Comparison of ENCODE assay signal across 11 cellular contexts in the genomic region with DNA sequence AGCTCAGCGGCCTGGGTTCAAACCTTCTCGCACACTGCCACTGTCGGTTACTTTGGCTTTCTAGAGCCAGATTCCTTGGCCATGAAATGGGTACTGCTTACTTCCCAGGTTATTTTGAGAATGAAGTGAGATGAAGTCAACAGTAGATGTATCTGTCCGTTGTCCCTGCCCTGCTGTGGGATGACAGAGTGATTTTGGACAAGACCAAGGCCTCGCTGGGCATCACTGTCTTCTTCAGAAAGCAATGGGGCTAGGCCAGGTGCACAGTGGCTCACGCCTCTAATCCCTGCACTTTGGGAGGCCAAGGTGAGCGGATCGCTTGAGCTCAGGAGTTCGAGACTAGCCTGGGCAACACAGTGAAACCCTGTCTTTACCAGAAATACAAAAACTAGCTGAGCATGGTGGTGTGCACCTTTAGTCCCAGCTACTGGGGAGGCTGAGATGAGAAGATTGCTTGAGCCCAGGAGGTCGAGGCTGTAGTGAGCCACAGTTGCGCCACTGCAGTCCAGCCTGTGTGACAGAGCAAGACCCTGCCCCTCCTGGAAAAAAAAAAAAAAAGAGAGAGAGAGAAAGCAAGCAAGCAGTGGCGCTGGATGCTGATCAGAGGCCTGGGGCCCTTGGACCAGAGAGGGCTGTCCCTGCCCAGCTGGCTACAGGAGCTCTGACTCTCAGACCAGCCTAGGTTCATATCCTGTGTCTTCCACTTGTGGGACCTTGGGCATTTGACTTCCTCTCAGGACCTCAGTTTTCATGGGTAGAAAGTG. TPM values are rescaled to one million over a fixed set of nuclear protein-coding genes. Genes with fewer than 3 reads are reported as not detected.
DNase-seq lines count a peak whose midpoint lies in the region; ATAC-seq and TF ChIP-seq lines count a peak whose summit lies in the region.
"Had no signal": no experiment of that assay in that cellular context is flagged by ENCODE, and none has a peak within 500 bp of the region (broad histone marks: within the 10 kb centered on the region; RNA-seq: fewer than 3 reads in every experiment).

No MANE protein-coding gene starts in this region.

- H2BK5ac ChIP-seq in mesendoderm (ENCODE audit: low read length), result peak overlapping the region; percentile 98

- H3K27ac ChIP-seq in GM23338 (ENCODE audit: low read depth) (peak overlapping the region; percentile 19; the same call in 1 of the 2 replicates), coronary artery (peak overlapping the region; percentile 42 to 83), mesendoderm (ENCODE audit: low read depth, low read length) (peak overlapping the region; percentile 36), substantia nigra (ENCODE audit: low read depth, low read length, poor library complexity, severe bottlenecking) (peak overlapping the region; percentile 49)

- H3K18ac ChIP-seq in mesendoderm (ENCODE audit: low read length), result peak overlapping the region; percentile 24

- H2BK15ac ChIP-seq in mesendoderm (replicated peaks; ENCODE audit: low read depth), result no peak overlapping the region

- peaks cover 44% of the 10 kb centered on the region for H3K79me1 ChIP-seq in mesendoderm (ENCODE audit: low read length)

- H4K20me1 ChIP-seq in GM23338 (replicated peaks; ENCODE audit: insufficient read depth), result peaks cover 7% of the 10 kb centered on the region

- peak overlapping the region; percentile 31 for H2BK120ac ChIP-seq in mesendoderm (ENCODE audit: low read depth, low read length)

- no peak for ATAC-seq in GM23338
- ATAC-seq in HG03520 (IDR thresholded peaks at IDR 0.05; ENCODE audit: unreplicated experiment), result no peak

- no peaks in the 10 kb centered on the region for H3K9me3 Mint-ChIP-seq in GM23338

- peak overlapping the region; percentile 65 for H3K9ac ChIP-seq in mesendoderm (ENCODE audit: low read length)

- H3K36me3 ChIP-seq in GM23338 (ENCODE audit: insufficient read depth) (no peaks in the 10 kb centered on the region), mesendoderm (ENCODE audit: control insufficient read depth, insufficient read depth, low read length) (no peaks in the 10 kb centered on the region)

- no peaks in the 10 kb centered on the region for H3F3A ChIP-seq in GM23338 (replicated peaks; ENCODE audit: low read depth)

- H2AFZ ChIP-seq in GM23338, result no peak overlapping the region

- no peak for DNase-seq in GM23338 (ENCODE audit: low spot score)
- DNase-seq in coronary artery (ENCODE audit: low spot score), result no peak
- no peak for DNase-seq in mesendoderm
- no peak for DNase-seq in substantia nigra (lab: John Stamatoyannopoulos, UW)
- no peak for DNase-seq in SW480 (ENCODE audit: low spot score)
- DNase-seq in T-helper 9 cell, result no peak
- no peak for DNase-seq in epidermal melanocyte (ENCODE audit: insufficient read length, low spot score)
- DNase-seq: activated effector memory CD4-positive, alpha-beta T cell treated with Interleukin-2 at 50 U/mL for 16 hours; COR-L47; NCI-H524 had no signal

- H3K4me2 ChIP-seq in GM23338, result no peak overlapping the region
- no peak overlapping the region for H3K4me2 ChIP-seq in mesendoderm (ENCODE audit: low read length)

- peak overlapping the region; percentile 51 for H2AK5ac ChIP-seq in mesendoderm (ENCODE audit: low read length)

- H3K9me2 ChIP-seq in GM23338 (ENCODE audit: insufficient read depth), result no peaks in the 10 kb centered on the region

- peaks cover 22% of the 10 kb centered on the region for H3K27me3 Mint-ChIP-seq in GM23338 (ENCODE audit: insufficient read depth, low read depth, poor library complexity)

- H3K23ac ChIP-seq in mesendoderm (ENCODE audit: low read length), result peak overlapping the region; percentile 26

- H4K8ac ChIP-seq in mesendoderm (ENCODE audit: low read depth, low read length), result no peak overlapping the region

- H4K5ac ChIP-seq in mesendoderm (ENCODE audit: low read length), result peak overlapping the region; percentile 71

- H3K56ac ChIP-seq in mesendoderm (ENCODE audit: low read length), result peak overlapping the region; percentile 43

- H3K4me1 ChIP-seq in GM23338 (ENCODE audit: insufficient read depth), result peaks cover 7% of the 10 kb centered on the region; the same call in 1 of the 2 replicates
- H3K4me1 ChIP-seq in mesendoderm (ENCODE audit: control insufficient read depth, low read depth, low read length), result peaks cover 25% of the 10 kb centered on the region

- H3K4me3 ChIP-seq in GM23338 (no peak overlapping the region), coronary artery (peak overlapping the region; percentile 47), mesendoderm (ENCODE audit: low read length) (no peak overlapping the region)

- peak overlapping the region; percentile 90 for H3K4ac ChIP-seq in mesendoderm (ENCODE audit: low read depth, low read length)

- H3K79me2 ChIP-seq in GM23338 (replicated peaks; ENCODE audit: insufficient read depth), result peaks cover 94% of the 10 kb centered on the region
- H3K79me2 ChIP-seq in mesendoderm (ENCODE audit: control insufficient read depth, insufficient read depth, low read length), result peaks cover 86% of the 10 kb centered on the region

- WGBS in mesendoderm (ENCODE audit: extremely low coverage, insufficient coverage, low lambda C conversion rate), result no CpG with 5 or more reads among the region's 12 CpGs

- no peak overlapping the region for H3K27ac Mint-ChIP-seq in GM23338

- TF ChIP-seq CTCF in GM23338 (conservative IDR thresholded peaks at IDR 0.05; ENCODE audit: low read depth in 2 of 2) (no peak), coronary artery (IDR thresholded peaks at IDR 0.05) (no peak)

- no peak overlapping the region for H3K4me3 Mint-ChIP-seq in GM23338

- H3K27me3 ChIP-seq in GM23338 (ENCODE audit: insufficient read depth) (no peaks in the 10 kb centered on the region), mesendoderm (ENCODE audit: insufficient read depth, low read length, poor library complexity) (no peaks in the 10 kb centered on the region)

- H3K36me3 Mint-ChIP-seq in GM23338 (ENCODE audit: low read depth), result no peaks in the 10 kb centered on the region; the same call in 2 of the 3 replicates

- peaks cover 64% of the 10 kb centered on the region for H3K4me1 Mint-ChIP-seq in GM23338

TF ChIP-seq in GM23338, 12 proteins besides CTCF, POLR2A, EP300 and RAD21:
- TF ChIP-seq NANOG (IDR thresholded peaks at IDR 0.05; ENCODE audit: borderline replicate concordance) (no peak), EZH2 (IDR thresholded peaks at IDR 0.05; ENCODE audit: low read depth, unreplicated experiment) (no peak), JUNB (IDR thresholded peaks at IDR 0.05; ENCODE audit: unreplicated experiment) (no peak)
- TF ChIP-seq, protein P1, sequence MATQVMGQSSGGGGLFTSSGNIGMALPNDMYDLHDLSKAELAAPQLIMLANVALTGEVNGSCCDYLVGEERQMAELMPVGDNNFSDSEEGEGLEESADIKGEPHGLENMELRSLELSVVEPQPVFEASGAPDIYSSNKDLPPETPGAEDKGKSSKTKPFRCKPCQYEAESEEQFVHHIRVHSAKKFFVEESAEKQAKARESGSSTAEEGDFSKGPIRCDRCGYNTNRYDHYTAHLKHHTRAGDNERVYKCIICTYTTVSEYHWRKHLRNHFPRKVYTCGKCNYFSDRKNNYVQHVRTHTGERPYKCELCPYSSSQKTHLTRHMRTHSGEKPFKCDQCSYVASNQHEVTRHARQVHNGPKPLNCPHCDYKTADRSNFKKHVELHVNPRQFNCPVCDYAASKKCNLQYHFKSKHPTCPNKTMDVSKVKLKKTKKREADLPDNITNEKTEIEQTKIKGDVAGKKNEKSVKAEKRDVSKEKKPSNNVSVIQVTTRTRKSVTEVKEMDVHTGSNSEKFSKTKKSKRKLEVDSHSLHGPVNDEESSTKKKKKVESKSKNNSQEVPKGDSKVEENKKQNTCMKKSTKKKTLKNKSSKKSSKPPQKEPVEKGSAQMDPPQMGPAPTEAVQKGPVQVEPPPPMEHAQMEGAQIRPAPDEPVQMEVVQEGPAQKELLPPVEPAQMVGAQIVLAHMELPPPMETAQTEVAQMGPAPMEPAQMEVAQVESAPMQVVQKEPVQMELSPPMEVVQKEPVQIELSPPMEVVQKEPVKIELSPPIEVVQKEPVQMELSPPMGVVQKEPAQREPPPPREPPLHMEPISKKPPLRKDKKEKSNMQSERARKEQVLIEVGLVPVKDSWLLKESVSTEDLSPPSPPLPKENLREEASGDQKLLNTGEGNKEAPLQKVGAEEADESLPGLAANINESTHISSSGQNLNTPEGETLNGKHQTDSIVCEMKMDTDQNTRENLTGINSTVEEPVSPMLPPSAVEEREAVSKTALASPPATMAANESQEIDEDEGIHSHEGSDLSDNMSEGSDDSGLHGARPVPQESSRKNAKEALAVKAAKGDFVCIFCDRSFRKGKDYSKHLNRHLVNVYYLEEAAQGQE (IDR thresholded peaks at IDR 0.05; ENCODE audit: unreplicated experiment), result no peak

RNA-seq across cellular contexts. Expression of a gene that starts 25.8 kb away (rescaled TPM):
- total RNA-seq in GM23338 (2014; rRNA removed; shearing (Covaris generic)), result 25.9 and 30.9 TPM in 2 replicates
- 9.2 and 9.4 TPM in 2 replicates for polyA plus RNA-seq in GM23338 (2016; fragmentation: Nextera tagmentation; extraction: Ambion mirVana)
- 23.7 TPM for polyA plus RNA-seq in mesendoderm (2013, experiment 1 of 2)
- polyA plus RNA-seq in mesendoderm (2013, experiment 2 of 2), result 23.1 TPM
